ENCODE assay signal across 2 cellular contexts in the genomic region with DNA sequence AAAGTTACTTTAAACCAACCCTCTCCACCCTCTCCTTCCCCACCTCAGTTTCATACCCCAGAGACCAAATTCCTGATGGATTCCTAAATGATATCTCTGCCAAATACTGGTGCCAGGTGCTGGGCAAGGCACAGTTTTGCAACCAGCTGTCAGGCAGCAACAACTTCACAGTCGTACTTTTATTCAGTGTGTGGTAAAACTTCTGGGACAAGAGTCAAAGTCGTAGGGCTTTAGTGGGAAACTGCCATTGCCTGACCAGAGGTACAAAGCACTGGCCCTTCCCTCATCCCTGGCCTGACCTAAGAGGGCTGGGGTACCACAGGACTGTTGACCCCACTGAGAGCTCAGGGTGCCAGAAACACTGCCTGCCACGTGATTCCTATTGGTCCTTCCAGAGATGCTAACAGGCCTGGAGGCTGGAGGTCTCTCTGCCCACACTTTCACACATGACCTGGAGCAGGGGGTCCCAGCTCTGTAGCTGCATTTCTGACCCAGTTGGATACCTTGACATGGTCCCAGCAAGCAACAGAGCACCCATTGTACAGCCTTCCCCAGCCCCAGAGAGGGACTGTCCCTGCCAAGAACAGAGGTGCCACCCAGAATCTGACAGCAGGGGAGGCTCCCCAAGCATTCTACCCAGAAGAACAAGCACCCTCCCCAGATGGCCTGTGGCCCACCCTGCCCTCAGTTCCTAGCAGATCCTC.
A peak's percentile ranks its signal among the peaks of the same experiment; 100 is the strongest.
TF ChIP-seq lines count a peak whose summit lies in the region.

No MANE protein-coding gene starts in this region.

TF ChIP-seq in liver, 16 proteins besides CTCF, POLR2A, EP300 and RAD21:
- TF ChIP-seq, protein P1, sequence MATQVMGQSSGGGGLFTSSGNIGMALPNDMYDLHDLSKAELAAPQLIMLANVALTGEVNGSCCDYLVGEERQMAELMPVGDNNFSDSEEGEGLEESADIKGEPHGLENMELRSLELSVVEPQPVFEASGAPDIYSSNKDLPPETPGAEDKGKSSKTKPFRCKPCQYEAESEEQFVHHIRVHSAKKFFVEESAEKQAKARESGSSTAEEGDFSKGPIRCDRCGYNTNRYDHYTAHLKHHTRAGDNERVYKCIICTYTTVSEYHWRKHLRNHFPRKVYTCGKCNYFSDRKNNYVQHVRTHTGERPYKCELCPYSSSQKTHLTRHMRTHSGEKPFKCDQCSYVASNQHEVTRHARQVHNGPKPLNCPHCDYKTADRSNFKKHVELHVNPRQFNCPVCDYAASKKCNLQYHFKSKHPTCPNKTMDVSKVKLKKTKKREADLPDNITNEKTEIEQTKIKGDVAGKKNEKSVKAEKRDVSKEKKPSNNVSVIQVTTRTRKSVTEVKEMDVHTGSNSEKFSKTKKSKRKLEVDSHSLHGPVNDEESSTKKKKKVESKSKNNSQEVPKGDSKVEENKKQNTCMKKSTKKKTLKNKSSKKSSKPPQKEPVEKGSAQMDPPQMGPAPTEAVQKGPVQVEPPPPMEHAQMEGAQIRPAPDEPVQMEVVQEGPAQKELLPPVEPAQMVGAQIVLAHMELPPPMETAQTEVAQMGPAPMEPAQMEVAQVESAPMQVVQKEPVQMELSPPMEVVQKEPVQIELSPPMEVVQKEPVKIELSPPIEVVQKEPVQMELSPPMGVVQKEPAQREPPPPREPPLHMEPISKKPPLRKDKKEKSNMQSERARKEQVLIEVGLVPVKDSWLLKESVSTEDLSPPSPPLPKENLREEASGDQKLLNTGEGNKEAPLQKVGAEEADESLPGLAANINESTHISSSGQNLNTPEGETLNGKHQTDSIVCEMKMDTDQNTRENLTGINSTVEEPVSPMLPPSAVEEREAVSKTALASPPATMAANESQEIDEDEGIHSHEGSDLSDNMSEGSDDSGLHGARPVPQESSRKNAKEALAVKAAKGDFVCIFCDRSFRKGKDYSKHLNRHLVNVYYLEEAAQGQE (IDR thresholded peaks at IDR 0.05): no peak
- TF ChIP-seq RXRA (IDR thresholded peaks at IDR 0.05): peak in 1 of 2 donors; percentile 68
- TF ChIP-seq, protein P2, sequence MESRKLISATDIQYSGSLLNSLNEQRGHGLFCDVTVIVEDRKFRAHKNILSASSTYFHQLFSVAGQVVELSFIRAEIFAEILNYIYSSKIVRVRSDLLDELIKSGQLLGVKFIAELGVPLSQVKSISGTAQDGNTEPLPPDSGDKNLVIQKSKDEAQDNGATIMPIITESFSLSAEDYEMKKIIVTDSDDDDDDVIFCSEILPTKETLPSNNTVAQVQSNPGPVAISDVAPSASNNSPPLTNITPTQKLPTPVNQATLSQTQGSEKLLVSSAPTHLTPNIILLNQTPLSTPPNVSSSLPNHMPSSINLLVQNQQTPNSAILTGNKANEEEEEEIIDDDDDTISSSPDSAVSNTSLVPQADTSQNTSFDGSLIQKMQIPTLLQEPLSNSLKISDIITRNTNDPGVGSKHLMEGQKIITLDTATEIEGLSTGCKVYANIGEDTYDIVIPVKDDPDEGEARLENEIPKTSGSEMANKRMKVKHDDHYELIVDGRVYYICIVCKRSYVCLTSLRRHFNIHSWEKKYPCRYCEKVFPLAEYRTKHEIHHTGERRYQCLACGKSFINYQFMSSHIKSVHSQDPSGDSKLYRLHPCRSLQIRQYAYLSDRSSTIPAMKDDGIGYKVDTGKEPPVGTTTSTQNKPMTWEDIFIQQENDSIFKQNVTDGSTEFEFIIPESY (IDR thresholded peaks at IDR 0.05): no peak
- TF ChIP-seq YY1 (IDR thresholded peaks at IDR 0.05): peak; percentile 60
- peak; percentile 40 to 57 for TF ChIP-seq HNF4A (conservative IDR thresholded peaks at IDR 0.05)

TF ChIP-seq in HepG2, 621 proteins besides CTCF, POLR2A, EP300 and RAD21 (continues in another document):
- TF ChIP-seq PRMT3 (CRISPR knock-in tag; IDR thresholded peaks at IDR 0.05; ENCODE audit: borderline replicate concordance, low read depth) (no peak), GRHL1 (CRISPR knock-in tag; conservative IDR thresholded peaks at IDR 0.05) (no peak), SP5 (CRISPR knock-in tag; IDR thresholded peaks at IDR 0.05; ENCODE audit: borderline replicate concordance, low read depth) (no peak), PAX8 (CRISPR knock-in tag; IDR thresholded peaks at IDR 0.05; ENCODE audit: borderline replicate concordance) (no peak), ZNF205 (CRISPR knock-in tag; IDR thresholded peaks at IDR 0.05) (no peak), ZNF34 (CRISPR knock-in tag; IDR thresholded peaks at IDR 0.05; ENCODE audit: borderline replicate concordance) (no peak), XRCC5 (optimal IDR thresholded peaks at IDR 0.05; ENCODE audit: low read length) (no peak), ZNF350 (CRISPR knock-in tag; IDR thresholded peaks at IDR 0.05; ENCODE audit: borderline replicate concordance, low read depth) (no peak), ZNF451 (CRISPR knock-in tag; IDR thresholded peaks at IDR 0.05) (no peak)
- TF ChIP-seq, protein P3, sequence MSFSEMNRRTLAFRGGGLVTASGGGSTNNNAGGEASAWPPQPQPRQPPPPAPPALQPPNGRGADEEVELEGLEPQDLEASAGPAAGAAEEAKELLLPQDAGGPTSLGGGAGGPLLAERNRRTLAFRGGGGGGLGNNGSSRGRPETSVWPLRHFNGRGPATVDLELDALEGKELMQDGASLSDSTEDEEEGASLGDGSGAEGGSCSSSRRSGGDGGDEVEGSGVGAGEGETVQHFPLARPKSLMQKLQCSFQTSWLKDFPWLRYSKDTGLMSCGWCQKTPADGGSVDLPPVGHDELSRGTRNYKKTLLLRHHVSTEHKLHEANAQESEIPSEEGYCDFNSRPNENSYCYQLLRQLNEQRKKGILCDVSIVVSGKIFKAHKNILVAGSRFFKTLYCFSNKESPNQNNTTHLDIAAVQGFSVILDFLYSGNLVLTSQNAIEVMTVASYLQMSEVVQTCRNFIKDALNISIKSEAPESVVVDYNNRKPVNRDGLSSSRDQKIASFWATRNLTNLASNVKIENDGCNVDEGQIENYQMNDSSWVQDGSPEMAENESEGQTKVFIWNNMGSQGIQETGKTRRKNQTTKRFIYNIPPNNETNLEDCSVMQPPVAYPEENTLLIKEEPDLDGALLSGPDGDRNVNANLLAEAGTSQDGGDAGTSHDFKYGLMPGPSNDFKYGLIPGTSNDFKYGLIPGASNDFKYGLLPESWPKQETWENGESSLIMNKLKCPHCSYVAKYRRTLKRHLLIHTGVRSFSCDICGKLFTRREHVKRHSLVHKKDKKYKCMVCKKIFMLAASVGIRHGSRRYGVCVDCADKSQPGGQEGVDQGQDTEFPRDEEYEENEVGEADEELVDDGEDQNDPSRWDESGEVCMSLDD (CRISPR knock-in tag; IDR thresholded peaks at IDR 0.05; ENCODE audit: borderline replicate concordance): no peak
- TF ChIP-seq, protein P1 (IDR thresholded peaks at IDR 0.05; ENCODE audit: borderline replicate concordance in 1 of 2, low read depth in 1 of 2, low read length in 2 of 2): no peak
- TF ChIP-seq, protein P4, sequence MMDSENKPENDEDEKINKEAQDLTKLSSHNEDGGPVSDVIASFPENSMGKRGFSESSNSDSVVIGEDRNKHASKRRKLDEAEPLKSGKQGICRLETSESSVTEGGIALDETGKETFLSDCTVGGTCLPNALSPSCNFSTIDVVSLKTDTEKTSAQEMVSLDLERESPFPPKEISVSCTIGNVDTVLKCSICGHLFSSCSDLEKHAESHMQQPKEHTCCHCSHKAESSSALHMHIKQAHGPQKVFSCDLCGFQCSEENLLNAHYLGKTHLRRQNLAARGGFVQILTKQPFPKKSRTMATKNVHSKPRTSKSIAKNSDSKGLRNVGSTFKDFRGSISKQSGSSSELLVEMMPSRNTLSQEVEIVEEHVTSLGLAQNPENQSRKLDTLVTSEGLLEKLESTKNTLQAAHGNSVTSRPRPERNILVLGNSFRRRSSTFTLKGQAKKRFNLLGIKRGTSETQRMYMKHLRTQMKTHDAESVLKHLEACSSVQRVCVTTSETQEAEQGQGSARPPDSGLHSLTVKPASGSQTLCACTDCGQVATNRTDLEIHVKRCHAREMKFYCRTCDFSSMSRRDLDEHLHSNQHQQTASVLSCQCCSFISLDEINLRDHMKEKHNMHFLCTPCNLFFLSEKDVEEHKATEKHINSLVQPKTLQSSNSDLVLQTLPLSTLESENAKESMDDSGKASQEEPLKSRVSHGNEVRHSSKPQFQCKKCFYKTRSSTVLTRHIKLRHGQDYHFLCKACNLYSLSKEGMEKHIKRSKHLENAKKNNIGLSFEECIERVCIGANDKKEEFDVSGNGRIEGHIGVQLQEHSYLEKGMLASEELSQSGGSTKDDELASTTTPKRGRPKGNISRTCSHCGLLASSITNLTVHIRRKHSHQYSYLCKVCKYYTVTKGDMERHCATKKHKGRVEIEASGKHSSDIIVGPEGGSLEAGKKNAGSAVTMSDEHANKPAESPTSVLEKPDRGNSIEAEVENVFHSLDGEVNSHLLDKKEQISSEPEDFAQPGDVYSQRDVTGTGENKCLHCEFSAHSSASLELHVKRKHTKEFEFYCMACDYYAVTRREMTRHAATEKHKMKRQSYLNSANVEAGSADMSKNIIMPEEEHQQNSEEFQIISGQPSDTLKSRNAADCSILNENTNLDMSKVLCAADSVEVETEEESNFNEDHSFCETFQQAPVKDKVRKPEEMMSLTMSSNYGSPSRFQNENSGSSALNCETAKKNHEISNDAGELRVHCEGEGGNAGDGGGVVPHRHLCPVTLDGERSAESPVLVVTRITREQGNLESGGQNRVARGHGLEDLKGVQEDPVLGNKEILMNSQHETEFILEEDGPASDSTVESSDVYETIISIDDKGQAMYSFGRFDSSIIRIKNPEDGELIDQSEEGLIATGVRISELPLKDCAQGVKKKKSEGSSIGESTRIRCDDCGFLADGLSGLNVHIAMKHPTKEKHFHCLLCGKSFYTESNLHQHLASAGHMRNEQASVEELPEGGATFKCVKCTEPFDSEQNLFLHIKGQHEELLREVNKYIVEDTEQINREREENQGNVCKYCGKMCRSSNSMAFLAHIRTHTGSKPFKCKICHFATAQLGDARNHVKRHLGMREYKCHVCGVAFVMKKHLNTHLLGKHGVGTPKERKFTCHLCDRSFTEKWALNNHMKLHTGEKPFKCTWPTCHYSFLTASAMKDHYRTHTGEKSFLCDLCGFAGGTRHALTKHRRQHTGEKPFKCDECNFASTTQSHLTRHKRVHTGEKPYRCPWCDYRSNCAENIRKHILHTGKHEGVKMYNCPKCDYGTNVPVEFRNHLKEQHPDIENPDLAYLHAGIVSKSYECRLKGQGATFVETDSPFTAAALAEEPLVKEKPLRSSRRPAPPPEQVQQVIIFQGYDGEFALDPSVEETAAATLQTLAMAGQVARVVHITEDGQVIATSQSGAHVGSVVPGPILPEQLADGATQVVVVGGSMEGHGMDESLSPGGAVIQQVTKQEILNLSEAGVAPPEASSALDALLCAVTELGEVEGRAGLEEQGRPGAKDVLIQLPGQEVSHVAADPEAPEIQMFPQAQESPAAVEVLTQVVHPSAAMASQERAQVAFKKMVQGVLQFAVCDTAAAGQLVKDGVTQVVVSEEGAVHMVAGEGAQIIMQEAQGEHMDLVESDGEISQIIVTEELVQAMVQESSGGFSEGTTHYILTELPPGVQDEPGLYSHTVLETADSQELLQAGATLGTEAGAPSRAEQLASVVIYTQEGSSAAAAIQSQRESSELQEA (CRISPR knock-in tag; IDR thresholded peaks at IDR 0.05; ENCODE audit: not compliant biosample characterization): no peak
